Comparison of ENCODE assay signal across 1 cellular context in genomic region chr20:63251345-63251744, GRCh38.
TF ChIP-seq lines count a peak whose summit lies in the region.

No MANE protein-coding gene starts in this region.

TF ChIP-seq in SK-N-SH, 30 proteins besides CTCF, POLR2A, EP300 and RAD21:
- 0 out of 2 replicates have a peak, but pooled peaks have one; percentile 5 for TF ChIP-seq SMC3 (IDR thresholded peaks at IDR 0.05; ENCODE audit: low read depth, low read length)
